Comparison of ENCODE assay signal across 8 cellular contexts in genomic region chr13:31043891-31044657, GRCh38.
A peak's percentile ranks its signal among the peaks of the same experiment; 100 is the strongest.
DNase-seq lines count a peak whose midpoint lies in the region; FAIRE-seq and TF ChIP-seq lines count a peak whose summit lies in the region.

No MANE protein-coding gene starts in this region.

- no peak overlapping the region for H3K4me3 Mint-ChIP-seq in activated naive CD4-positive, alpha-beta T cell treated with anti-CD3 and anti-CD28 coated beads, Interleukin-2, amount 10 ng/mL, durations not matched to agents 7 days and 5 days

- POLR2A ChIA-PET in HEK293T (lab: Yijun Ruan, JAX), result no interaction called here

- peaks cover 61% of the 10 kb centered on the region for H3K4me1 Mint-ChIP-seq in activated naive CD4-positive, alpha-beta T cell treated with anti-CD3 and anti-CD28 coated beads, Interleukin-2, amount 10 ng/mL, durations not matched to agents 7 days and 5 days

- H3K9me3 Mint-ChIP-seq in activated naive CD4-positive, alpha-beta T cell treated with anti-CD3 and anti-CD28 coated beads, Interleukin-2, amount 10 ng/mL, durations not matched to agents 7 days and 5 days, result no peaks in the 10 kb centered on the region

- CTCF ChIA-PET in HEK293T (lab: Yijun Ruan, JAX), result interaction anchor here (0.6 to 2.7 kb wide), 20 partner anchors 12 to 912 kb away, joined by 3 to 10 read pairs (median 4); partner anchors contain the start of gene B3GLCT
- CTCF ChIA-PET in activated naive CD4-positive, alpha-beta T cell treated with anti-CD3 and anti-CD28 coated beads, Interleukin-2, amount 10 ng/mL, durations not matched to agents 7 days and 5 days (lab: Charles Lee), result interaction anchor here (0.7 to 4.3 kb wide), 27 partner anchors 14 to 1198 kb away, joined by 3 to 47 read pairs (median 3); no protein-coding TSS in a partner anchor

- H3K4me3 ChIP-seq in GM12864 (ENCODE audit: low read depth, low read length), result no peak overlapping the region

- H3K27ac Mint-ChIP-seq in activated naive CD4-positive, alpha-beta T cell treated with anti-CD3 and anti-CD28 coated beads, Interleukin-2, amount 10 ng/mL, durations not matched to agents 7 days and 5 days, result peak overlapping the region; percentile 4

- intact Hi-C loops in posterior vena cava (cut with DNase I), result loop anchor here (5.0 to 10.0 kb wide), 2 partner anchors 239 to 367 kb away; no protein-coding TSS in a partner anchor

- no peak for FAIRE-seq in urothelium cell line (lab: Jason Lieb, UNC)

- peak; percentile 48 for DNase-seq in GM12864 (ENCODE audit: low read depth)
- DNase-seq in HEK293T (ENCODE audit: extremely low spot score), result peak; percentile 80
- DNase-seq in NAMALWA (ENCODE audit: low spot score), result peak; percentile 83
- peak; percentile 62 for DNase-seq in SKM-1 treated with dmso at 0.1 percent for 144 hours (lab: John Stamatoyannopoulos, UW; ENCODE audit: unreplicated experiment)
- DNase-seq in activated naive CD4-positive, alpha-beta T cell treated with anti-CD3 and anti-CD28 coated beads, Interleukin-2, amount 10 ng/mL, durations not matched to agents 7 days and 5 days, result peak; percentile 89
- peak; percentile 81 for DNase-seq in glomerular visceral epithelial cell (ENCODE audit: extremely low spot score)
- DNase-seq in posterior vena cava (ENCODE audit: low spot score), result peak; percentile 94
- peak; percentile 69 for DNase-seq in urothelium cell line (ENCODE audit: low spot score)

- H3K36me3 Mint-ChIP-seq in activated naive CD4-positive, alpha-beta T cell treated with anti-CD3 and anti-CD28 coated beads, Interleukin-2, amount 10 ng/mL, durations not matched to agents 7 days and 5 days, result peaks cover 2% of the 10 kb centered on the region

- TF ChIP-seq CTCF in GM12864 (IDR thresholded peaks at IDR 0.05; ENCODE audit: low read depth, low read length, missing control alignments), result peak; percentile 92

- peaks cover 29% of the 10 kb centered on the region for H3K27me3 Mint-ChIP-seq in activated naive CD4-positive, alpha-beta T cell treated with anti-CD3 and anti-CD28 coated beads, Interleukin-2, amount 10 ng/mL, durations not matched to agents 7 days and 5 days

TF ChIP-seq in HEK293T, 16 proteins besides CTCF, POLR2A, EP300 and RAD21:
- TF ChIP-seq ELF4 (IDR thresholded peaks at IDR 0.05) (no peak), ZNF384 (IDR thresholded peaks at IDR 0.05) (no peak)
TF ChIP-seq in HEK293T: peak in this region for 0.
